ENCODE assay signal across 18 cellular contexts in the genomic region with DNA sequence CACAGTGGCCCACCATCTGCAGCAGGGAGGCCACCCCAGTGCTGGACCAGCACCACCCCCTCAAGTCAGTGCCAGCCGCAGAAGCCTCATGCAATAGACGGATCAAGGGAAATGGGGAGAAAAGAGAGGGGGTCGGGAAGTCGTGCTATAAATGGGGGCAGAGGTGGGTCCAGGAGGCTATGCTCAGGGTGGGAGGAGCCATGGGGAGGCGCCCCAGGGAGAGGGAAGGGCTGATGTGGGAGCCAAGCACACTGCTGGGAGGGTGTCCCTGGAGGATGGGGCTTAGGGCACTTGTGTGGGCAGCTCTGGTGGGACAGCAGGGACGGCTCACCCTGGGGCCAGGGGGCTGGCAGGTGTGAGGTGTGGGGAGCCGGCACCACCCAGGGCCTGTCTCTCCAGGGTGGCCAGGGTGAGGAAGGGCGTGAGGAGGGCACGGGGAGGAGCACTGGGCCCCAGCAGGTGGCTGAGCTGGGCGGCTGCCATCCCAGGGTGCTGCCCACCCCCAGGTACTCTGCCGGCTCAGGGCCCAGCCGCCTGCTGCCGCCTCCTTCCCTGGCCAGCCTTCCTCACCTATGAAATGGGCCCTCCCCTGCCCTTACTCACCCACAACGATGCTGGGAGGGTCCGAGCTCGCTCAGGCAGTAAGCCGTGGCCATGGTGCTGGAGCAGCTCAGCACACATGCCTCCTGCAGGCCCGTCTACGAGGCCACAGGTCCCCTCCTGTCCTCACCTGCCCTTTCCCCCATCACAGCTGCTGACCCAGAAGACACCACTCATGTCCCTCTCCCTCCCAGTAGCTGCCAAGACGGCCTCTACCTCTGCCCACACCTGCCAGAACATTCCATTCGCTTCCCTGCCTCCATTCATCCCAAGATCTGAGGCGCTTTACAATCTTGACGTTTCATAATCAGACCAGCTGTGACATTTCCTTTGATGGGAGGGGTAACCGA. TPM values are rescaled to one million over a fixed set of nuclear protein-coding genes. Genes with fewer than 3 reads are reported as not detected.
DNase-seq lines count a peak whose midpoint lies in the region; FAIRE-seq and TF ChIP-seq lines count a peak whose summit lies in the region.
"Had no signal": no experiment of that assay in that cellular context is flagged by ENCODE, and none has a peak within 500 bp of the region (broad histone marks: within the 10 kb centered on the region; RNA-seq: fewer than 3 reads in every experiment).

No MANE protein-coding gene starts in this region.

- H3K36me3 ChIP-seq in duodenal mucosa (ENCODE audit: control insufficient read depth in 1 of 2, insufficient read depth in 2 of 2, low read length in 2 of 2): peaks cover 4 to 5% of the 10 kb centered on the region in 2 donors
- H3K36me3 ChIP-seq in BE2C: no peaks in the 10 kb centered on the region
- H3K36me3 ChIP-seq: brain microvascular endothelial cell had no signal

- no peaks in the 10 kb centered on the region for H3K36me3 Mint-ChIP-seq in neural crest cell (ENCODE audit: low read depth)

- H3K27me3 ChIP-seq in duodenal mucosa (ENCODE audit: control insufficient read depth in 1 of 2, insufficient read depth in 2 of 2, low read length in 2 of 2) (no peaks in the 10 kb centered on the region), BE2C (no peaks in the 10 kb centered on the region)
- H3K27me3 ChIP-seq: brain microvascular endothelial cell had no signal

- TF ChIP-seq CTCF in 22Rv1 (IDR thresholded peaks at IDR 0.05) (no peak), neural crest cell (conservative IDR thresholded peaks at IDR 0.05) (no peak), BE2C (IDR thresholded peaks at IDR 0.05; ENCODE audit: low read depth, low read length) (no peak)

- H3K9me3 Mint-ChIP-seq in neural crest cell: peaks cover 2% of the 10 kb centered on the region
- H3K9me3 Mint-ChIP-seq: stimulated activated naive B cell treated with anti-CD40 and anti-IgM and Interleukin-4, amounts not matched to agents 10 μg/mL and 1 μg/mL and 100 μg/mL, for 72 hours had no signal

- no peak overlapping the region for H3K4me3 ChIP-seq in duodenal mucosa (ENCODE audit: low read depth in 1 of 2, low read length in 2 of 2)
- H3K4me3 ChIP-seq in BE2C (ENCODE audit: low read depth, low read length): no peak overlapping the region

- H3K27ac Mint-ChIP-seq in neural crest cell (ENCODE audit: unreplicated experiment): peak overlapping the region; percentile 16
- H3K27ac Mint-ChIP-seq: stimulated activated naive B cell treated with anti-CD40 and anti-IgM and Interleukin-4, amounts not matched to agents 10 μg/mL and 1 μg/mL and 100 μg/mL, for 72 hours had no signal

- FAIRE-seq in GM12891 (lab: Jason Lieb, UNC): no peak
- FAIRE-seq: endometrium had no signal

- no peak overlapping the region for H3K4me3 Mint-ChIP-seq in neural crest cell
- H3K4me3 Mint-ChIP-seq: naive thymus-derived CD4-positive, alpha-beta T cell; stimulated activated naive B cell treated with anti-CD40 and anti-IgM and Interleukin-4, amounts not matched to agents 10 μg/mL and 1 μg/mL and 100 μg/mL, for 72 hours had no signal

- H3K4me1 Mint-ChIP-seq in neural crest cell: no peaks in the 10 kb centered on the region

- DNase-seq in NCI-H2029 treated with DMSO at 0.1 percent for 48 hours (lab: John Stamatoyannopoulos, UW) (peak; percentile 8), neural crest cell (ENCODE audit: low read depth, low spot score) (no peak), RKO (ENCODE audit: low spot score) (no peak), BE2C (no peak), GM12891 (ENCODE audit: insufficient read length, low spot score) (no peak), NCI-H1105 treated with DMSO at 0.1 percent for 48 hours (lab: John Stamatoyannopoulos, UW) (no peak)
- DNase-seq: ACHN; activated naive CD4-positive, alpha-beta T cell; brain microvascular endothelial cell; glutamatergic neuron; kidney glomerular epithelial cell; naive thymus-derived CD4-positive, alpha-beta T cell; NCI-H1930; stimulated activated CD4-positive, alpha-beta T cell treated with anti-CD3 and anti-CD28 coated beads, Interleukin-4, amount 100 ng/mL, for 4 hours; stimulated activated naive B cell treated with anti-CD40 and anti-IgM and Interleukin-4, amounts not matched to agents 10 μg/mL and 1 μg/mL and 100 μg/mL, for 72 hours had no signal

- no peaks in the 10 kb centered on the region for H3K27me3 Mint-ChIP-seq in neural crest cell (ENCODE audit: low read depth)
- H3K27me3 Mint-ChIP-seq: naive thymus-derived CD4-positive, alpha-beta T cell had no signal

- peak overlapping the region; percentile 96 for H3K27ac ChIP-seq in 22Rv1
- peak overlapping the region; percentile 93 for H3K27ac ChIP-seq in duodenal mucosa (ENCODE audit: low read depth, low read length)
- H3K27ac ChIP-seq: brain microvascular endothelial cell had no signal

- peak overlapping the region; percentile 43 to 46 for H3K9ac ChIP-seq in duodenal mucosa (ENCODE audit: low read depth in 1 of 2, low read length in 2 of 2)

- peaks cover 34 to 36% of the 10 kb centered on the region in 2 donors for H3K4me1 ChIP-seq in duodenal mucosa (ENCODE audit: control insufficient read depth in 1 of 2, insufficient read depth in 2 of 2, low read length in 2 of 2)
- peaks cover 12% of the 10 kb centered on the region for H3K4me1 ChIP-seq in BE2C

- TF ChIP-seq POLR2A in GM12891 (IDR thresholded peaks at IDR 0.05; ENCODE audit: low read depth, low read length): no peak

- H3K9me3 ChIP-seq in duodenal mucosa (ENCODE audit: control insufficient read depth in 1 of 2, low read length in 2 of 2): no peaks in the 10 kb centered on the region
- no peaks in the 10 kb centered on the region for H3K9me3 ChIP-seq in BE2C

TF ChIP-seq in GM12891, 5 proteins besides CTCF, POLR2A, EP300 and RAD21:
- TF ChIP-seq POU2F2 (IDR thresholded peaks at IDR 0.05; ENCODE audit: low read depth, low read length) (no peak), POLR2AphosphoS5 (IDR thresholded peaks at IDR 0.05; ENCODE audit: low read depth, low read length) (no peak), TAF1 (IDR thresholded peaks at IDR 0.05; ENCODE audit: low read depth, low read length) (no peak), PAX5 (IDR thresholded peaks at IDR 0.05; ENCODE audit: insufficient read depth, low read length, severe bottlenecking) (no peak), SPI1 (IDR thresholded peaks at IDR 0.05; ENCODE audit: low read depth, low read length) (no peak)

RNA-seq across cellular contexts. Expression of a gene that starts 17.9 kb away (rescaled TPM):
- 1.1 and 1.6 TPM in 2 replicates for total RNA-seq in neural crest cell
- not detected for polyA plus RNA-seq in BE2C (2012; ENCODE audit: insufficient read depth, insufficient read length, low read depth)
- polyA plus RNA-seq in GM12891 (2012; ENCODE audit: low read depth, missing spikeins): 0.42 TPM
- polyA plus RNA-seq: naive thymus-derived CD4-positive, alpha-beta T cell had no signal

RNA-seq across cellular contexts. Expression of a gene that starts 25.8 kb away (rescaled TPM):
- 78.3 and 80.0 TPM in 2 replicates for total RNA-seq in neural crest cell
- polyA plus RNA-seq in BE2C (2012; ENCODE audit: insufficient read depth, insufficient read length, low read depth): 3.6 TPM
- 0.15 TPM for polyA plus RNA-seq in GM12891 (2012; ENCODE audit: low read depth, missing spikeins)
